ENCODE assay signal across 30 cellular contexts in the genomic region with DNA sequence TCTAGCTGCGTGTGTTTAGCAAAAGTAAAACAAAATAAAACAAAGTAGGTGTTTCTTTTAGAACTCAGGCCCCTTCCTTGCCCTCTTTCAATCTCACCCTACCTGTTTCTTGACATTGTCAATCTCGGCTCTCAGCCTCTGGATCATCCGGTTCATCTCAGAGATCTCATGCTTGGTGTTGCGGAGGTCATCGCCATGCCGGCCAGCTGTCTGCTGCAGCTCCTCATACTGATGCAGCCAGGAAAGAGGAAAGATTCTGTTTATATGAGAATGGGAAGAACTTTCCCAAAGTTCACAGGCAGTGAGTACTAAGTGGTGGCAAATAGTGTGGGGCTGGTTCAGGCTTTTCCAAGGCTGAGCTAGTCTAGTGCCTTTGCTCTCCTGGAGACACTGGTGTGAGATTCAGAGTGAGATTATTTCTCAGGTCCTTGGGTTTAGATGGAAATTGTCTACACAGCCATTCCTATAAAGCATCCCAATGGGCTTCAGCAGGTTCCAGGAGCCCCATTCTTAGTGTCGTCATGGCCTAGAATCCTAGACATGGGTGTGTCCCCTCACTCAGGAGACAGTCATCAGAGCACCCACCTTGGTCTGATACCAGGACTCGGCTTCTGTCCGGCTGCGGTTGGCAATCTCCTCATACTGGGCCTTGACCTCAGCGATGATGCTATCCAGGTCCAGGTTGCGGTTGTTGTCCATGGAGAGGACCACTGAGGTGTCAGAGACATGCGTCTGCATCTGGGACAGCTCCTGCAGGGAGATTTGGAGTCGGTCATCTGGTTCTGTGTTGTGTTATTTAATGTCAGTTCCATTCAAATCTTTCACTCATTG. TPM values are rescaled to one million over a fixed set of nuclear protein-coding genes. Genes with fewer than 3 reads are reported as not detected.
DNase-seq lines count a peak whose midpoint lies in the region; ATAC-seq and TF ChIP-seq lines count a peak whose summit lies in the region.
"Had no signal": no experiment of that assay in that cellular context is flagged by ENCODE, and none has a peak within 500 bp of the region (broad histone marks: within the 10 kb centered on the region; RNA-seq: fewer than 3 reads in every experiment).

No MANE protein-coding gene starts in this region.

- H3K27me3 ChIP-seq in breast epithelium = no peaks in the 10 kb centered on the region
- peaks cover 0 to 2% (median 0%) of the 10 kb centered on the region in 4 donors for H3K27me3 ChIP-seq in esophagus muscularis mucosa

- H3K27ac ChIP-seq in breast epithelium (peak overlapping the region; percentile 40 to 71), esophagus muscularis mucosa (replicated peaks in 1 of 4) (no peak overlapping the region)
- H3K27ac ChIP-seq: A549, cardiac muscle cell, left ventricle myocardium inferior, SJSA1 had no signal

- no peak overlapping the region for H3K4me3 Mint-ChIP-seq in osteocyte (ENCODE audit: unreplicated experiment)
- H3K4me3 Mint-ChIP-seq: activated naive CD8-positive, alpha-beta T cell; CD4-positive, alpha-beta T cell; GM23338; mesothelial cell of epicardium; naive B cell; stimulated activated naive B cell treated with anti-CD40 and anti-IgM and Interleukin-4, amounts not matched to agents 10 μg/mL and 1 μg/mL and 100 μg/mL, for 72 hours had no signal

- H3K4me3 ChIP-seq in breast epithelium (peak overlapping the region in 2 of 3 donors; percentile 59 to 69), esophagus muscularis mucosa (no peak overlapping the region)
- H3K4me3 ChIP-seq: A549, cardiac muscle cell, GM23338, left ventricle myocardium inferior, SJSA1 had no signal

- H3K36me3 ChIP-seq in breast epithelium (no peaks in the 10 kb centered on the region), esophagus muscularis mucosa (no peaks in the 10 kb centered on the region)
- H3K36me3 ChIP-seq: cardiac muscle cell, left ventricle myocardium inferior, SJSA1 had no signal

- H3K9me3 ChIP-seq in breast epithelium (no peaks in the 10 kb centered on the region), esophagus muscularis mucosa (no peaks in the 10 kb centered on the region)
- H3K9me3 ChIP-seq: A549, left ventricle myocardium inferior, SJSA1 had no signal

- no peaks in the 10 kb centered on the region for H3K36me3 Mint-ChIP-seq in osteocyte (ENCODE audit: unreplicated experiment)
- H3K36me3 Mint-ChIP-seq: activated naive CD8-positive, alpha-beta T cell; mesothelial cell of epicardium; naive B cell; stimulated activated naive B cell treated with anti-CD40 and anti-IgM and Interleukin-4, amounts not matched to agents 10 μg/mL and 1 μg/mL and 100 μg/mL, for 72 hours had no signal

- TF ChIP-seq POLR2A in breast epithelium (IDR thresholded peaks at IDR 0.05) (no peak), esophagus muscularis mucosa (IDR thresholded peaks at IDR 0.05; ENCODE audit: low read depth) (no peak), GM18505 (IDR thresholded peaks at IDR 0.05; ENCODE audit: borderline replicate concordance, extremely low read depth, insufficient read depth, insufficient read length) (no peak)

- no peak for TF ChIP-seq CTCF in breast epithelium (IDR thresholded peaks at IDR 0.05)
- TF ChIP-seq CTCF in esophagus muscularis mucosa (IDR thresholded peaks at IDR 0.05) = no peak
- no peak for TF ChIP-seq CTCF in osteocyte (IDR thresholded peaks at IDR 0.05)

- DNase-seq in AG20443 (ENCODE audit: low spot score) (peak; percentile 1), breast epithelium (ENCODE audit: low spot score in 2 of 2) (peak in 1 of 2 donors; percentile 17), esophagus muscularis mucosa (ENCODE audit: extremely low spot score) (peak; percentile 72), osteocyte (ENCODE audit: extremely low spot score, unreplicated experiment) (peak; percentile 74), HuH-7.5 (ENCODE audit: low spot score) (no peak), NOMO-1 treated with dmso at 0.1 percent for 144 hours (lab: John Stamatoyannopoulos, UW; ENCODE audit: unreplicated experiment) (no peak)
- no peak for DNase-seq in stimulated activated CD4-positive, alpha-beta T cell treated with anti-CD3 and anti-CD28 coated beads, Interleukin-1b, Interleukin-23, amount 100 ng/mL, for 48 hours
- DNase-seq: activated effector memory CD4-positive, alpha-beta T cell treated with Interleukin-2 at 50 U/mL for 16 hours; activated T-cell treated with anti-CD3 and anti-CD28 coated beads, Interleukin-2, amount 50 U/mL, for 1 hour; AML-193; aorta; CD4-positive, alpha-beta T cell; IMR-90; left ventricle myocardium inferior; MV-4-11; naive B cell; NCI-H1436 treated with DMSO at 0.1 percent for 48 hours; stimulated activated naive B cell treated with anti-CD40 and anti-IgM and Interleukin-4, amounts not matched to agents 10 μg/mL and 1 μg/mL and 100 μg/mL, for 72 hours; T-helper 9 cell had no signal

- TF ChIP-seq EP300 in esophagus muscularis mucosa (IDR thresholded peaks at IDR 0.05) = no peak

- WGBS in esophagus muscularis mucosa = 93% methylated on average over 14 of the region's 14 CpGs

- intact Hi-C loops in breast epithelium (cut with DNase I; ENCODE audit: low total_unique reads) (no loop called here), esophagus muscularis mucosa (cut with DNase I) (no loop called here)

- no peaks in the 10 kb centered on the region for H3K9me3 Mint-ChIP-seq in osteocyte (ENCODE audit: unreplicated experiment)
- H3K9me3 Mint-ChIP-seq: CD4-positive, alpha-beta T cell; GM23338; mesothelial cell of epicardium; stimulated activated naive B cell treated with anti-CD40 and anti-IgM and Interleukin-4, amounts not matched to agents 10 μg/mL and 1 μg/mL and 100 μg/mL, for 72 hours had no signal

- H3K4me1 ChIP-seq in breast epithelium (no peaks in the 10 kb centered on the region), esophagus muscularis mucosa (peaks cover 0 to 3% (median 0%) of the 10 kb centered on the region in 4 donors)
- H3K4me1 ChIP-seq: left ventricle myocardium inferior, SJSA1 had no signal

- no peak for ATAC-seq in GM18505 (IDR thresholded peaks at IDR 0.05; ENCODE audit: unreplicated experiment)
- ATAC-seq: A549; GM23338; stimulated activated naive B cell treated with anti-CD40 and anti-IgM and Interleukin-4, amounts not matched to agents 10 μg/mL and 1 μg/mL and 100 μg/mL, for 72 hours had no signal

- no peak overlapping the region for H3K27ac Mint-ChIP-seq in osteocyte (ENCODE audit: unreplicated experiment)
- H3K27ac Mint-ChIP-seq: activated naive CD8-positive, alpha-beta T cell; CD4-positive, alpha-beta T cell; GM23338; mesothelial cell of epicardium; naive B cell; stimulated activated naive B cell treated with anti-CD40 and anti-IgM and Interleukin-4, amounts not matched to agents 10 μg/mL and 1 μg/mL and 100 μg/mL, for 72 hours had no signal

- no peaks in the 10 kb centered on the region for H3K4me1 Mint-ChIP-seq in osteocyte (ENCODE audit: unreplicated experiment)
- H3K4me1 Mint-ChIP-seq: naive B cell; stimulated activated naive B cell treated with anti-CD40 and anti-IgM and Interleukin-4, amounts not matched to agents 10 μg/mL and 1 μg/mL and 100 μg/mL, for 72 hours had no signal

- peaks cover 63% of the 10 kb centered on the region for H3K27me3 Mint-ChIP-seq in osteocyte (ENCODE audit: unreplicated experiment)

RNA-seq across cellular contexts. Expression of gene KRT5, which starts 3.0 kb away (rescaled TPM):
- total RNA-seq in breast epithelium = 100 to 1,000 TPM in 2 of 3 donors, 1 to 10 TPM in 1; 4.3 to 464 (median 413) TPM
- total RNA-seq in esophagus muscularis mucosa = 1 to 10 TPM in 1 of 4 donors, under 1 TPM in 1, not detected in 2; 0.46 to 1.2 TPM
- not detected in 2 replicates for total RNA-seq in osteocyte
- total RNA-seq: cardiac muscle cell, glomerular endothelial cell, GM23338, IMR-90, left ventricle myocardium inferior, LHCN-M2, SJSA1 had no signal

RNA-seq across cellular contexts. Expression of gene KRT6A, which starts 24.2 kb away (rescaled TPM):
- total RNA-seq in breast epithelium (1 to 10 TPM in 1 of 3 donors, under 1 TPM in 1, not detected in 1; 0.33 to 3.1 TPM), esophagus muscularis mucosa (1 to 10 TPM in 1 of 4 donors, not detected in 3; 5.4 TPM), osteocyte (not detected in 2 replicates)
- total RNA-seq: aorta; cardiac muscle cell; CD4-positive, alpha-beta T cell; glomerular endothelial cell; GM23338; IMR-90; left ventricle myocardium inferior; LHCN-M2; SJSA1; urinary bladder had no signal

RNA-seq across cellular contexts. Expression of gene KRT71, which starts 35.7 kb away (rescaled TPM):
- total RNA-seq in breast epithelium (under 1 TPM in 1 of 3 donors, not detected in 2; 0.16 TPM), esophagus muscularis mucosa (not detected), osteocyte (not detected in 2 replicates)
- total RNA-seq: aorta; cardiac muscle cell; CD4-positive, alpha-beta T cell; glomerular endothelial cell; GM23338; IMR-90; left ventricle myocardium inferior; LHCN-M2; mesothelial cell of epicardium; pulmonary artery endothelial cell; SJSA1; urinary bladder had no signal

RNA-seq across cellular contexts. Expression of gene KRT6C, which starts 43.6 kb away (rescaled TPM):
- not detected for total RNA-seq in breast epithelium
- not detected for total RNA-seq in esophagus muscularis mucosa
- total RNA-seq in osteocyte = not detected in 2 replicates
- total RNA-seq: aorta; cardiac muscle cell; CD4-positive, alpha-beta T cell; glomerular endothelial cell; GM23338; IMR-90; left ventricle myocardium inferior; LHCN-M2; mesothelial cell of epicardium; pulmonary artery endothelial cell; SJSA1; urinary bladder had no signal

RNA-seq across cellular contexts. Expression of gene KRT74, which starts 56.4 kb away (rescaled TPM):
- not detected for total RNA-seq in breast epithelium
- not detected for total RNA-seq in esophagus muscularis mucosa
- total RNA-seq in osteocyte = not detected in 2 replicates
- total RNA-seq: aorta, cardiac muscle cell, glomerular endothelial cell, GM23338, IMR-90, LHCN-M2, mesothelial cell of epicardium, pulmonary artery endothelial cell, SJSA1, urinary bladder had no signal

Comparison
In these comparisons a context has a peak if more than half of its experiments do, and no peak if none do; other contexts are left out.
1. DNase-seq: peak in AG20443 (single experiment), esophagus muscularis mucosa (single experiment) and osteocyte (single experiment); none in HuH-7.5 (single experiment), stimulated activated CD4-positive, alpha-beta T cell treated with anti-CD3 and anti-CD28 coated beads, Interleukin-1b, Interleukin-23, amount 100 ng/mL, for 48 hours (single experiment) and NOMO-1 treated with dmso at 0.1 percent for 144 hours (single experiment).
2. H3K27ac ChIP-seq: peak in breast epithelium (2 of 2); none in esophagus muscularis mucosa (0 of 4).
3. H3K4me3 ChIP-seq: peak in breast epithelium (2 of 3); none in esophagus muscularis mucosa (0 of 4).